1 cellular context compared by ENCODE assay signal in the genomic region with DNA sequence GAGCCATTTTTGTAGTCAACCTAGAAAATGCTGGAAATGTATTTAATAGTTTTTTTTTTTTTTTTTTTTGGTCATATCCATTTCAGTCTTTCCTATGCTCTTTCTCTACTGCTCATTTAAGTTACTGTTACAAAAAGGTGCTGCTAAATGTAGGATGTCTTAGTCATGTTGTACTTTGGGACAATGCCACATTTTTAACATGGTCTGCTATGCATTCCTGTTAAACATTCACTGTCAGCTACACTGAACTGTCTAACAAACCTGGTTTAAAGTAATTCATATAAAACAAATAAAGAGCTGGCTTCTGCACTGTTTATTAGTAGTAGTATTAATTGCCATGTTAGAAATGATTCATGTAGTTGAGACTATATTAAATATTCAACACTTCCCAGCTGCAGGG.
TF ChIP-seq lines count a peak whose summit lies in the region.

No MANE protein-coding gene starts in this region.

TF ChIP-seq in SK-N-SH treated with all-trans-retinoic acid at 6 μM for 48 hours, 23 proteins besides CTCF, POLR2A, EP300 and RAD21 (continued from another document):
- TF ChIP-seq BACH2 (CRISPR knock-in tag; IDR thresholded peaks at IDR 0.05; ENCODE audit: borderline replicate concordance) (no peak), ZNF565 (CRISPR knock-in tag; conservative IDR thresholded peaks at IDR 0.05; ENCODE audit: low read depth) (no peak), ESRRG (CRISPR knock-in tag; IDR thresholded peaks at IDR 0.05) (no peak), TCF4 (CRISPR knock-in tag; IDR thresholded peaks at IDR 0.05; ENCODE audit: borderline replicate concordance) (no peak), ZNF8 (CRISPR knock-in tag; IDR thresholded peaks at IDR 0.05) (no peak)
